1 cellular context compared by ENCODE assay signal in the genomic region with DNA sequence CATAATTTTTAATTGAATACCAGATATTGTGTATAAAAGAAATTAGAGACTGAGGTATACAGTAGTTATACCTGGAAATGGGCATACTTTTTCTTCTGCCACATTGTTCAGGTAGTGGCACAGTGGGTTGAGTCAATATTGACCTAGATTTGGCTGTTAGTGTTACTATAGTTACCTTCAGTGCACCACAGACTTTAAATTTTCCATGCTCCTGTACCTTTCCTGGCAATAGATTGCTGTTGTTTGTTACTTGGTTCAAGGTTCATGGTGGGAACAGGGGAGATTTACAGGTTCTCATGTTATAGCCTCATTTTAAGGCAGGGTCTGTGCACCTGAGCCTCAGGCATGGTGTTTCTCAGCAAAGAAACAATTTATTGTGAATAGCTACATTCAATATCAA.
TF ChIP-seq lines count a peak whose summit lies in the region.

No MANE protein-coding gene starts in this region.

TF ChIP-seq in HepG2, 621 proteins besides CTCF, POLR2A, EP300 and RAD21 (continued from another document):
- peak; percentile 56; the same call in 1 of the 2 replicates for TF ChIP-seq HNF4G (IDR thresholded peaks at IDR 0.05; ENCODE audit: borderline replicate concordance, low read depth, low read length)
- no peak; the same call in 1 of the 2 replicates for TF ChIP-seq HNF4G (CRISPR knock-in tag; IDR thresholded peaks at IDR 0.05; ENCODE audit: borderline replicate concordance, low read depth)
- TF ChIP-seq, protein P1, sequence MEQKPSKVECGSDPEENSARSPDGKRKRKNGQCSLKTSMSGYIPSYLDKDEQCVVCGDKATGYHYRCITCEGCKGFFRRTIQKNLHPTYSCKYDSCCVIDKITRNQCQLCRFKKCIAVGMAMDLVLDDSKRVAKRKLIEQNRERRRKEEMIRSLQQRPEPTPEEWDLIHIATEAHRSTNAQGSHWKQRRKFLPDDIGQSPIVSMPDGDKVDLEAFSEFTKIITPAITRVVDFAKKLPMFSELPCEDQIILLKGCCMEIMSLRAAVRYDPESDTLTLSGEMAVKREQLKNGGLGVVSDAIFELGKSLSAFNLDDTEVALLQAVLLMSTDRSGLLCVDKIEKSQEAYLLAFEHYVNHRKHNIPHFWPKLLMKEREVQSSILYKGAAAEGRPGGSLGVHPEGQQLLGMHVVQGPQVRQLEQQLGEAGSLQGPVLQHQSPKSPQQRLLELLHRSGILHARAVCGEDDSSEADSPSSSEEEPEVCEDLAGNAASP (CRISPR knock-in tag; IDR thresholded peaks at IDR 0.05; ENCODE audit: borderline replicate concordance), result peak; percentile 67; the same call in 1 of the 2 replicates
TF ChIP-seq in HepG2: peak in this region for 79.
